In the genomic region with DNA sequence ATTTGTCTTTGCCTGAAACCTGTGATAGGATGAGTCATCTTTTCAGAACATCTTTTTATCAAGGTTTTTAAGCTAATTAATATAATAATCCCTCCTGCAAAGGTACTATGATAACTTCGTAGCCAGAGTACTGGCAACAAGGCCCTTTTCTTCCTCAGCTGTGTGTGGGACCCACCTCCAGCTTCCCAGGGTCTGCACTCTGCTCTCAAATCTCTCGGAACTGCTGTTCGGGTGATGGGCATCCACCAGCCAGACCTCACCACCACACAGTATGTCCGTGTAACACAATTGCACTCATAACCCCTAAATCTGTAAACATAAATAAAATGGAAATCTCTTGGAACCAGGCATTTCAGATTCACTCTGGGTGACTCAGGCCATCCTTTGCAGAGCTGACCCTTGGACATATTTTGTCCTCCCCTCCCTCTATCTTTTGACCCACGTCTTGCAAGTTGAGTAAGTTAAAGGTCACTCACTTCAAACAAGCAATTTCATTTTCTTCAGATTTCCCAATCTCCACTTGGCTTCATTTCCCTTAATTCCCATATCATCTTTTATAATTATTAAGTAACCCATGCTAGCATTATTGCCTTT, we compare ENCODE assay signal across 32 cellular contexts. TPM values are rescaled to one million over a fixed set of nuclear protein-coding genes. Genes with fewer than 3 reads are reported as not detected.
DNase-seq lines count a peak whose midpoint lies in the region; ATAC-seq and TF ChIP-seq lines count a peak whose summit lies in the region.
"Had no signal": no experiment of that assay in that cellular context is flagged by ENCODE, and none has a peak within 500 bp of the region (broad histone marks: within the 10 kb centered on the region; RNA-seq: fewer than 3 reads in every experiment).

No MANE protein-coding gene starts in this region.

- H3K27ac Mint-ChIP-seq in activated CD8-positive, alpha-beta memory T cell treated with anti-CD3 and anti-CD28 coated beads, Interleukin-2, amount 10 ng/mL, durations not matched to agents 7 days and 5 days = no peak overlapping the region
- peak overlapping the region; percentile 61 for H3K27ac Mint-ChIP-seq in osteocyte (ENCODE audit: unreplicated experiment)
- no peak overlapping the region for H3K27ac Mint-ChIP-seq in activated CD4-positive, alpha-beta T cell treated with anti-CD3 and anti-CD28 coated beads, Interleukin-2, amount 10 ng/mL, durations not matched to agents 7 days and 5 days
- H3K27ac Mint-ChIP-seq: activated CD4-positive, alpha-beta memory T cell treated with anti-CD3 and anti-CD28 coated beads for 36 hours; activated naive CD8-positive, alpha-beta T cell; B cell; CD8-positive, alpha-beta T cell; HFFc6; immature natural killer cell; natural killer cell; stimulated activated effector memory CD8-positive, alpha-beta T cell treated with anti-CD3 and anti-CD28 coated beads, Interleukin-12 subunit alpha, Interleukin-12 subunit beta, amount 100 ng/mL, for 72 hours had no signal

- H3K4me2 ChIP-seq in osteoblast (ENCODE audit: insufficient read depth, low read length) = no peak overlapping the region
- H3K4me2 ChIP-seq: KMS-11 had no signal

- H3K9me3 Mint-ChIP-seq in activated CD8-positive, alpha-beta memory T cell treated with anti-CD3 and anti-CD28 coated beads, Interleukin-2, amount 10 ng/mL, durations not matched to agents 7 days and 5 days (ENCODE audit: low read depth) = no peaks in the 10 kb centered on the region
- H3K9me3 Mint-ChIP-seq in osteocyte (ENCODE audit: unreplicated experiment) = no peaks in the 10 kb centered on the region
- H3K9me3 Mint-ChIP-seq in activated CD4-positive, alpha-beta T cell treated with anti-CD3 and anti-CD28 coated beads, Interleukin-2, amount 10 ng/mL, durations not matched to agents 7 days and 5 days = no peaks in the 10 kb centered on the region
- H3K9me3 Mint-ChIP-seq: activated CD4-positive, alpha-beta memory T cell treated with anti-CD3 and anti-CD28 coated beads for 36 hours; CD8-positive, alpha-beta T cell; central memory CD8-positive, alpha-beta T cell; HFFc6; immature natural killer cell; natural killer cell; stimulated activated effector memory CD8-positive, alpha-beta T cell treated with anti-CD3 and anti-CD28 coated beads, Interleukin-12 subunit alpha, Interleukin-12 subunit beta, amount 100 ng/mL, for 72 hours had no signal

- CTCF ChIA-PET in activated CD8-positive, alpha-beta memory T cell treated with anti-CD3 and anti-CD28 coated beads, Interleukin-2, amount 10 ng/mL, durations not matched to agents 7 days and 5 days (lab: Charles Lee) = no interaction called here
- CTCF ChIA-PET in activated CD4-positive, alpha-beta T cell treated with anti-CD3 and anti-CD28 coated beads, Interleukin-2, amount 10 ng/mL, durations not matched to agents 7 days and 5 days (lab: Charles Lee) = interaction anchor here (0.7 to 0.9 kb wide), 2 partner anchors 9 to 123 kb away, joined by 3 read pairs; no protein-coding TSS in a partner anchor

- intact Hi-C loops in esophagus squamous epithelium (cut with DNase I) = no loop called here

- no peak overlapping the region for H3K4me3 Mint-ChIP-seq in activated CD8-positive, alpha-beta memory T cell treated with anti-CD3 and anti-CD28 coated beads, Interleukin-2, amount 10 ng/mL, durations not matched to agents 7 days and 5 days
- H3K4me3 Mint-ChIP-seq in osteocyte (ENCODE audit: unreplicated experiment) = no peak overlapping the region
- H3K4me3 Mint-ChIP-seq in activated CD4-positive, alpha-beta T cell treated with anti-CD3 and anti-CD28 coated beads, Interleukin-2, amount 10 ng/mL, durations not matched to agents 7 days and 5 days = no peak overlapping the region
- H3K4me3 Mint-ChIP-seq: activated CD4-positive, alpha-beta memory T cell treated with anti-CD3 and anti-CD28 coated beads for 36 hours; activated naive CD8-positive, alpha-beta T cell; B cell; CD8-positive, alpha-beta T cell; central memory CD8-positive, alpha-beta T cell; HFFc6; immature natural killer cell; natural killer cell; stimulated activated effector memory CD8-positive, alpha-beta T cell treated with anti-CD3 and anti-CD28 coated beads, Interleukin-12 subunit alpha, Interleukin-12 subunit beta, amount 100 ng/mL, for 72 hours had no signal

- TF ChIP-seq POLR2A in esophagus squamous epithelium (IDR thresholded peaks at IDR 0.05) (no peak), tibial nerve (IDR thresholded peaks at IDR 0.05) (no peak)

- ATAC-seq in activated CD8-positive, alpha-beta memory T cell treated with anti-CD3 and anti-CD28 coated beads, Interleukin-2, amount 10 ng/mL, durations not matched to agents 7 days and 5 days = no peak
- ATAC-seq: activated CD4-positive, CD25-positive, alpha-beta regulatory T cell treated with anti-CD3 and anti-CD28 coated beads, Interleukin-2, amount 50 U/mL, for 24 hours; CD8-positive, alpha-beta T cell; left colon; natural killer cell; Panc1; stimulated activated effector memory CD8-positive, alpha-beta T cell treated with anti-CD3 and anti-CD28 coated beads, Interleukin-12 subunit alpha, Interleukin-12 subunit beta, amount 100 ng/mL, for 72 hours had no signal

- WGBS in esophagus squamous epithelium, 2 donors = 56 to 68% methylated on average over 5 of the region's 5 CpGs
- WGBS in tibial nerve, 2 donors = 30 to 49% methylated on average over 5 of the region's 5 CpGs

- peaks cover 55% of the 10 kb centered on the region for H4K20me1 ChIP-seq in osteoblast (ENCODE audit: insufficient read depth, low read length)

- H3K4me1 ChIP-seq in esophagus squamous epithelium (peaks cover 0 to 73% (median 15%) of the 10 kb centered on the region in 3 donors), tibial nerve (peaks cover 3 to 98% (median 57%) of the 10 kb centered on the region in 4 donors), osteoblast (ENCODE audit: insufficient read depth, low read length) (no peaks in the 10 kb centered on the region)

- TF ChIP-seq EP300 in tibial nerve (IDR thresholded peaks at IDR 0.05) = peak in 1 of 2 donors; percentile 47

- H3K27ac ChIP-seq in esophagus squamous epithelium (peak overlapping the region in 3 of 4 donors; percentile 35 to 67 (median 39)), tibial nerve (peak overlapping the region; percentile 21 to 85 (median 56)), osteoblast (ENCODE audit: low read depth, low read length) (no peak overlapping the region)
- H3K27ac ChIP-seq: 22Rv1, KMS-11 had no signal

- no peaks in the 10 kb centered on the region for H3K27me3 ChIP-seq in esophagus squamous epithelium
- no peaks in the 10 kb centered on the region for H3K27me3 ChIP-seq in tibial nerve
- no peaks in the 10 kb centered on the region for H3K27me3 ChIP-seq in osteoblast (ENCODE audit: insufficient read depth, low read length)

- peaks cover 7% of the 10 kb centered on the region for H3K27me3 Mint-ChIP-seq in activated CD8-positive, alpha-beta memory T cell treated with anti-CD3 and anti-CD28 coated beads, Interleukin-2, amount 10 ng/mL, durations not matched to agents 7 days and 5 days
- H3K27me3 Mint-ChIP-seq in osteocyte (ENCODE audit: unreplicated experiment) = no peaks in the 10 kb centered on the region
- peaks cover 3% of the 10 kb centered on the region for H3K27me3 Mint-ChIP-seq in activated CD4-positive, alpha-beta T cell treated with anti-CD3 and anti-CD28 coated beads, Interleukin-2, amount 10 ng/mL, durations not matched to agents 7 days and 5 days

- peak; percentile 19 for DNase-seq in activated CD8-positive, alpha-beta memory T cell treated with anti-CD3 and anti-CD28 coated beads, Interleukin-2, amount 10 ng/mL, durations not matched to agents 7 days and 5 days
- no peak for DNase-seq in activated CD8-positive, alpha-beta memory T cell treated with anti-CD3 and anti-CD28 coated beads, Interleukin-2, amount 50 U/mL, for 4 hours
- DNase-seq in esophagus squamous epithelium (lab: John Stamatoyannopoulos, UW) (no peak), osteocyte (ENCODE audit: extremely low spot score, unreplicated experiment) (peak; percentile 27), tibial nerve (ENCODE audit: low spot score in 2 of 2) (no peak), dermis blood vessel endothelial cell (no peak), osteoblast (ENCODE audit: insufficient read length, low spot score, missing footprints) (no peak)
- no peak for DNase-seq in activated CD4-positive, alpha-beta T cell treated with anti-CD3 and anti-CD28 coated beads, Interleukin-2, amount 10 ng/mL, durations not matched to agents 7 days and 5 days
- DNase-seq: activated CD4-positive, alpha-beta memory T cell treated with anti-CD3 and anti-CD28 coated beads for 36 hours; CD8-positive, alpha-beta T cell; effector CD4-positive, alpha-beta T cell; erythroblast; HFFc6; hypothalamus; immature natural killer cell; left colon; midbrain; MM.1S; natural killer cell; NCI-H2029; NCI-H526; occipital lobe; stimulated activated CD4-positive, alpha-beta T cell treated with anti-CD3 and anti-CD28 coated beads, Interleukin-12 subunit alpha, Interleukin-12 subunit beta, amount 100 ng/mL, for 4 hours; stimulated activated CD4-positive, alpha-beta T cell treated with anti-CD3 and anti-CD28 coated beads, Interleukin-4, amount 100 ng/mL, for 24 hours had no signal

- H3K4me1 Mint-ChIP-seq in activated CD8-positive, alpha-beta memory T cell treated with anti-CD3 and anti-CD28 coated beads, Interleukin-2, amount 10 ng/mL, durations not matched to agents 7 days and 5 days = peaks cover 3% of the 10 kb centered on the region
- peaks cover 89% of the 10 kb centered on the region for H3K4me1 Mint-ChIP-seq in osteocyte (ENCODE audit: unreplicated experiment)
- H3K4me1 Mint-ChIP-seq in activated CD4-positive, alpha-beta T cell treated with anti-CD3 and anti-CD28 coated beads, Interleukin-2, amount 10 ng/mL, durations not matched to agents 7 days and 5 days = no peaks in the 10 kb centered on the region
- H3K4me1 Mint-ChIP-seq: B cell; central memory CD8-positive, alpha-beta T cell; immature natural killer cell; natural killer cell; stimulated activated effector memory CD8-positive, alpha-beta T cell treated with anti-CD3 and anti-CD28 coated beads, Interleukin-12 subunit alpha, Interleukin-12 subunit beta, amount 100 ng/mL, for 72 hours had no signal

- H2AFZ ChIP-seq in osteoblast (ENCODE audit: low read length) = no peak overlapping the region

- H3K36me3 Mint-ChIP-seq in activated CD8-positive, alpha-beta memory T cell treated with anti-CD3 and anti-CD28 coated beads, Interleukin-2, amount 10 ng/mL, durations not matched to agents 7 days and 5 days = no peaks in the 10 kb centered on the region
- H3K36me3 Mint-ChIP-seq in osteocyte (ENCODE audit: unreplicated experiment) = peaks cover 32% of the 10 kb centered on the region
- H3K36me3 Mint-ChIP-seq in activated CD4-positive, alpha-beta T cell treated with anti-CD3 and anti-CD28 coated beads, Interleukin-2, amount 10 ng/mL, durations not matched to agents 7 days and 5 days (ENCODE audit: low read depth) = no peaks in the 10 kb centered on the region
- H3K36me3 Mint-ChIP-seq: activated CD4-positive, alpha-beta memory T cell treated with anti-CD3 and anti-CD28 coated beads for 36 hours; activated naive CD8-positive, alpha-beta T cell; CD8-positive, alpha-beta T cell; immature natural killer cell; natural killer cell; stimulated activated effector memory CD8-positive, alpha-beta T cell treated with anti-CD3 and anti-CD28 coated beads, Interleukin-12 subunit alpha, Interleukin-12 subunit beta, amount 100 ng/mL, for 72 hours had no signal

- TF ChIP-seq CTCF in esophagus squamous epithelium (IDR thresholded peaks at IDR 0.05) (no peak), osteocyte (IDR thresholded peaks at IDR 0.05) (no peak), tibial nerve (IDR thresholded peaks at IDR 0.05) (no peak), osteoblast (IDR thresholded peaks at IDR 0.05; ENCODE audit: extremely low read depth, low read depth, low read length) (no peak)

- H3K9me3 ChIP-seq in esophagus squamous epithelium = no peaks in the 10 kb centered on the region
- no peaks in the 10 kb centered on the region for H3K9me3 ChIP-seq in tibial nerve
- no peaks in the 10 kb centered on the region for H3K9me3 ChIP-seq in osteoblast (ENCODE audit: low read depth, low read length)

- H3K79me2 ChIP-seq in osteoblast (ENCODE audit: insufficient read depth, low read length) = peaks cover 87% of the 10 kb centered on the region

- POLR2A ChIA-PET in activated CD4-positive, alpha-beta T cell treated with anti-CD3 and anti-CD28 coated beads, Interleukin-2, amount 10 ng/mL, durations not matched to agents 7 days and 5 days (lab: Charles Lee) = no interaction called here

- H3K36me3 ChIP-seq in esophagus squamous epithelium (no peaks in the 10 kb centered on the region), tibial nerve (no peaks in the 10 kb centered on the region), osteoblast (ENCODE audit: insufficient read depth, low read length) (peaks cover 29% of the 10 kb centered on the region)

- H3K4me3 ChIP-seq in esophagus squamous epithelium = no peak overlapping the region
- no peak overlapping the region for H3K4me3 ChIP-seq in tibial nerve
- no peak overlapping the region for H3K4me3 ChIP-seq in osteoblast (ENCODE audit: insufficient read depth, low read length)

RNA-seq across cellular contexts. Expression of gene COL4A1, which starts 29.5 kb away (rescaled TPM):
- not detected for total RNA-seq in activated CD8-positive, alpha-beta memory T cell treated with anti-CD3 and anti-CD28 coated beads, Interleukin-2, amount 10 ng/mL, durations not matched to agents 7 days and 5 days
- 10 to 100 TPM in 3 of 4 donors, 1 to 10 TPM in 1; 8.9 to 97.1 (median 40.2) TPM for total RNA-seq in esophagus squamous epithelium
- 3,181 and 3,589 TPM in 2 replicates for total RNA-seq in osteocyte
- 100 to 1,000 TPM; 385 to 583 (median 526) TPM for total RNA-seq in tibial nerve
- 1,485 and 1,882 TPM in 2 replicates for total RNA-seq in dermis blood vessel endothelial cell
- under 1 TPM; 0.06 to 0.12 TPM for total RNA-seq in activated CD4-positive, alpha-beta T cell treated with anti-CD3 and anti-CD28 coated beads, Interleukin-2, amount 10 ng/mL, durations not matched to agents 7 days and 5 days
- total RNA-seq in osteoblast = 412 and 433 TPM in 2 replicates
- total RNA-seq: activated CD4-positive, alpha-beta memory T cell treated with anti-CD3 and anti-CD28 coated beads for 36 hours; B cell; CD8-positive, alpha-beta T cell; natural killer cell had no signal

RNA-seq across cellular contexts. Expression of gene COL4A2, which starts 29.6 kb away (rescaled TPM):
- total RNA-seq in activated CD8-positive, alpha-beta memory T cell treated with anti-CD3 and anti-CD28 coated beads, Interleukin-2, amount 10 ng/mL, durations not matched to agents 7 days and 5 days = not detected
- total RNA-seq in esophagus squamous epithelium (100 to 1,000 TPM in 1 of 4 donors, 10 to 100 TPM in 3; 11.9 to 102 (median 43.5) TPM), osteocyte (2,001 and 2,067 TPM in 2 replicates), tibial nerve (100 to 1,000 TPM; 576 to 821 (median 658) TPM), dermis blood vessel endothelial cell (1,112 and 1,320 TPM in 2 replicates), osteoblast (267 and 291 TPM in 2 replicates)
- total RNA-seq in activated CD4-positive, alpha-beta T cell treated with anti-CD3 and anti-CD28 coated beads, Interleukin-2, amount 10 ng/mL, durations not matched to agents 7 days and 5 days = not detected
- total RNA-seq: activated CD4-positive, alpha-beta memory T cell treated with anti-CD3 and anti-CD28 coated beads for 36 hours; CD8-positive, alpha-beta T cell; natural killer cell had no signal

Comparison
In these comparisons a context has a peak if more than half of its experiments do, and no peak if none do; other contexts are left out.
1. DNase-seq: peak in activated CD8-positive, alpha-beta memory T cell treated with anti-CD3 and anti-CD28 coated beads, Interleukin-2, amount 10 ng/mL, durations not matched to agents 7 days and 5 days (single experiment) and osteocyte (single experiment); none in activated CD8-positive, alpha-beta memory T cell treated with anti-CD3 and anti-CD28 coated beads, Interleukin-2, amount 50 U/mL, for 4 hours (single experiment), esophagus squamous epithelium (single experiment), tibial nerve (0 of 2), dermis blood vessel endothelial cell (single experiment), activated CD4-positive, alpha-beta T cell treated with anti-CD3 and anti-CD28 coated beads, Interleukin-2, amount 10 ng/mL, durations not matched to agents 7 days and 5 days (single experiment) and osteoblast (single experiment).
2. RNA of gene COL4A1, which starts 29.5 kb away (total RNA-seq): 3,181 to 3,589 TPM in osteocyte, 1,485 to 1,882 TPM in dermis blood vessel endothelial cell, 385 to 583 TPM in tibial nerve, 412 to 433 TPM in osteoblast and 8.9 to 97.1 TPM in esophagus squamous epithelium; 0.06 to 0.12 TPM in activated CD4-positive, alpha-beta T cell treated with anti-CD3 and anti-CD28 coated beads, Interleukin-2, amount 10 ng/mL, durations not matched to agents 7 days and 5 days and not detected in activated CD8-positive, alpha-beta memory T cell treated with anti-CD3 and anti-CD28 coated beads, Interleukin-2, amount 10 ng/mL, durations not matched to agents 7 days and 5 days; every median in the first group is over 4 times any median in the second.
3. RNA of gene COL4A2, which starts 29.6 kb away (total RNA-seq): 2,001 to 2,067 TPM in osteocyte, 1,112 to 1,320 TPM in dermis blood vessel endothelial cell, 576 to 821 TPM in tibial nerve, 267 to 291 TPM in osteoblast and 11.9 to 102 TPM in esophagus squamous epithelium; not detected in activated CD4-positive, alpha-beta T cell treated with anti-CD3 and anti-CD28 coated beads, Interleukin-2, amount 10 ng/mL, durations not matched to agents 7 days and 5 days and not detected in activated CD8-positive, alpha-beta memory T cell treated with anti-CD3 and anti-CD28 coated beads, Interleukin-2, amount 10 ng/mL, durations not matched to agents 7 days and 5 days; every median in the first group is over 10 times any median in the second.